8 cellular contexts compared by ENCODE assay signal in the genomic region with DNA sequence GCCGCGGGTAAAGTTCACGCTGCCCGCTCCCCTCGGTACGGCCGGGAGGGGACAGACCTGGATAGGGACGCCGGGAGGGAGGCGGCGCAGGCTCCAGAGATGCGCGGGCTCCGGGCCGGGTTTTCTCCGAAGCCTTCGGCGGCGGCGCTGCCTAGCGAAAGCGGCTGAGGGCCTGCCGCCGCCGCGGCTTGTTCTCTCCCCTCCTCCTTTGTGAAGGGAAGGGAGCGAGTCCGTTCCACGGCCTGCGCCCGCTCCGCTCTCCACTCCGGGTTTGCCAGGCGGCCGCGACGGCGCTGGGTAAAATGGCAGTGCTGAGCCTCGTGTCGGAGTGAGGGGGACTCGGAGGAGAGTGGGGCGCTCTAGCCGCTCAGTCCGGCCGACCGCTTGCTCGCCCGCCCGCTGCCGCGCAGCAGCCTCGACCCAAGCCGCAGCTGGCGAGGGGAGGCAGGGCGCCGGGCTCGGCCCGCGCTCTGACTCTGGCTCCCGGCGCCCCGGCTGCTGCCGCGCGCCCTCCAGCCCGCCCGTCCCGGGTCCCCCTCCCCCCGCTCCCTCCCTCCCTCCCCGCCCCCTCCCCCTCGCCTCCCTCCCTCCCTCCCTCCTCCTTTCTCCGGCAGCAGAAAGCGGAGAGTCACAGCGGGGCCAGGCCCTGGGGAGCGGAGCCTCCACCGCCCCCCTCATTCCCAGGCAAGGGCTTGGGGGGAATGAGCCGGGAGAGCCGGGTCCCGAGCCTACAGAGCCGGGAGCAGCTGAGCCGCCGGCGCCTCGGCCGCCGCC. TPM values are rescaled to one million over a fixed set of nuclear protein-coding genes. Genes with fewer than 3 reads are reported as not detected.
DNase-seq lines count a peak whose midpoint lies in the region; ATAC-seq and TF ChIP-seq lines count a peak whose summit lies in the region.

A gene (plus strand): TSS at position 599 of the 774 bp plus-strand sequence. CDS start 389 bp downstream, outside the sequence.

- H3K27ac Mint-ChIP-seq in chondrocyte (ENCODE audit: unreplicated experiment), result peak within 1 kb of the TSS; percentile 98

- no peaks in the 10 kb centered on the region for H3K36me3 Mint-ChIP-seq in chondrocyte (ENCODE audit: low read depth)

- no peaks in the 10 kb centered on the region for H3K36me3 ChIP-seq in kidney epithelial cell (ENCODE audit: control insufficient read depth, insufficient read depth, low read length)

- H3K27me3 ChIP-seq in kidney epithelial cell (ENCODE audit: control insufficient read depth, insufficient read depth, low read length), result no peaks in the 10 kb centered on the region

- DNase-seq in AG20443 (ENCODE audit: low spot score) (peak; percentile 90), GM19238 (ENCODE audit: insufficient read length, low spot score) (peak; percentile 69), NCI-H526 (lab: John Stamatoyannopoulos, UW) (peak; percentile 90 to 99), chondrocyte (ENCODE audit: low spot score) (peak; percentile 97), kidney epithelial cell (ENCODE audit: low read depth) (peak; percentile 63)
- peak; percentile 94 to 95 for DNase-seq in activated CD4-positive, alpha-beta T cell treated with anti-CD3 and anti-CD28 coated beads for 4 hours
- DNase-seq in stimulated activated CD4-positive, alpha-beta T cell treated with anti-CD3 and anti-CD28 coated beads, Interleukin-15, amount 100 ng/mL, for 1 hour (ENCODE audit: low read depth in 1 of 2, low spot score in 1 of 2), result peak; percentile 92 to 96

- H3K4me1 Mint-ChIP-seq in chondrocyte (ENCODE audit: low read depth), result peaks cover 33% of the 10 kb centered on the region

- peak within 1 kb of the TSS; percentile 71 for H3K4me3 Mint-ChIP-seq in chondrocyte (ENCODE audit: unreplicated experiment)

- TF ChIP-seq CTCF in chondrocyte (IDR thresholded peaks at IDR 0.05), result peak; percentile 32
- TF ChIP-seq CTCF in kidney epithelial cell (IDR thresholded peaks at IDR 0.05; ENCODE audit: insufficient read depth, low read length, poor library complexity, severe bottlenecking), result no peak

- no peaks in the 10 kb centered on the region for H3K27me3 Mint-ChIP-seq in chondrocyte (ENCODE audit: low read depth)

- H3K9me3 Mint-ChIP-seq in chondrocyte (ENCODE audit: low read depth), result no peaks in the 10 kb centered on the region

- ATAC-seq in HG03457 (IDR thresholded peaks at IDR 0.05; ENCODE audit: unreplicated experiment), result peak; percentile 32

- peak within 1 kb of the TSS; percentile 77 for H3K4me3 ChIP-seq in kidney epithelial cell (ENCODE audit: low read depth, low read length)

RNA-seq across cellular contexts. Expression of the gene that starts here (rescaled TPM):
- total RNA-seq in chondrocyte, result 56.1 to 59.5 TPM (median 57.2 TPM) in 3 replicates
- total RNA-seq in kidney epithelial cell, result 43.7 and 63.1 TPM in 2 replicates

Comparison
In these comparisons a context has a peak if more than half of its experiments do, and no peak if none do; other contexts are left out.
1. Peak in every context shown above with its lines: DNase-seq, ATAC-seq and H3K4me3 ChIP-seq.